Comparison of ENCODE assay signal across 9 cellular contexts in the genomic region with DNA sequence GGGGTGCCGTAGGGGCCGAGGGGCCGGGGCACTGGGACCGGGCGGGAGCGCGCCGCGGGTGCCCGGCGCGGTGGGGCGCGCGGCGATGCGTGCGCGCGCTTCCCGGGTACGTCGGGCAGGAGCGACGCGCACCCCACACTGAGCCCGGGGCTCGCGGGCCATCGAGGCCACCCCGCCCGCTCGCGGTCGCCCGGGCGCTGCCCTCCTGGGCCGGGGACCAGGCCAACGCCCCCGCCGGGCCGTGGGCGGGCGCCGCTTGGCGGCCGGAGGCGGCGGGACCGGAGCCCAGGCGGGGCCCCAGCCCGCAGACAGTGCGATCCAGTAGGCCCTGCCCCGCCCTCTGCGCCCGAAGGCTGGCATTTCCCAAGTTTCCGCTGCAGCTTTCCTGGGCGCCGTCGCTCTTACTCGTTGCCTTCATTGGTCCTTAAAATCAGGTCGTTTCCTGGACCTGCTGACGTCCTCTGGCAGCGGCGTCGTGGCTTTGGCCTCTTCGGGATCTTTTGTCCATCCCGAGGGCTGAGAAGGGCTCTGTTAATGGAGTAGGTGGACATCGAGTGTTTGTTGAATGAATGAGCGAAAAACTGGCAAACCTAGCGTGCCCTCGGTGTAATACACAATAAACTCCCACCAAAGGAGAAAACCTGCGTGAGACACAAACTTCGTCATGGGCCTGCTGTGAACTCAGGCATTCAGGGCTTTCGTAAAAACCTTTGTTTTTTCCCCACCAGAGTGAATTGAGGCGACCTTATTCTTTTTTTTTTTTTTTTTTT. TPM values are rescaled to one million over a fixed set of nuclear protein-coding genes. Genes with fewer than 3 reads are reported as not detected.
DNase-seq lines count a peak whose midpoint lies in the region; FAIRE-seq and TF ChIP-seq lines count a peak whose summit lies in the region.
"Had no signal": no experiment of that assay in that cellular context is flagged by ENCODE, and none has a peak within 500 bp of the region (broad histone marks: within the 10 kb centered on the region; RNA-seq: fewer than 3 reads in every experiment).

No MANE protein-coding gene starts in this region.

- peak overlapping the region; percentile 76 for H3K4me3 ChIP-seq in A673 (ENCODE audit: low read depth, low read length, poor library complexity, severe bottlenecking)
- H3K4me3 ChIP-seq in epithelial cell of proximal tubule (ENCODE audit: low read depth, low read length), result peak overlapping the region; percentile 63
- H3K4me3 ChIP-seq in mesodermal cell (ENCODE audit: extremely low read depth, insufficient read depth, low read length, poor library complexity, severe bottlenecking), result peak overlapping the region; percentile 52
- peak overlapping the region; percentile 72 for H3K4me3 ChIP-seq in urinary bladder (ENCODE audit: low read depth, low read length)
- H3K4me3 ChIP-seq: GM12878 had no signal

- no peak for FAIRE-seq in GM19239 (lab: Jason Lieb, UNC)
- FAIRE-seq: GM12878 had no signal

- CTCF ChIA-PET in A673 (lab: Charles Lee), result no interaction called here

- TF ChIP-seq CTCF in A673 (conservative IDR thresholded peaks at IDR 0.05; ENCODE audit: low read depth, low read length), result no peak
- peak; percentile 50 for TF ChIP-seq CTCF in HFFc6 (IDR thresholded peaks at IDR 0.05)
- peak; percentile 63 for TF ChIP-seq CTCF in VCaP (conservative IDR thresholded peaks at IDR 0.05)
- TF ChIP-seq CTCF in epithelial cell of proximal tubule (conservative IDR thresholded peaks at IDR 0.05; ENCODE audit: low read depth, low read length), result peak; percentile 6

- H3K4me1 Mint-ChIP-seq in HFFc6 (ENCODE audit: low read depth), result peaks cover 65% of the 10 kb centered on the region

- H3K27me3 Mint-ChIP-seq in HFFc6 (ENCODE audit: insufficient read depth), result peaks cover 2% of the 10 kb centered on the region

- peaks cover 38% of the 10 kb centered on the region for H3K36me3 Mint-ChIP-seq in HFFc6 (ENCODE audit: low read depth)

- POLR2A ChIA-PET in A673 (lab: Charles Lee; ENCODE audit: low non-redundant PET), result no interaction called here

- intact Hi-C loops in A673 (cut with micrococcal nuclease; ENCODE audit: unreplicated experiment), result no loop called here

- H3K9me3 ChIP-seq in A673 (ENCODE audit: low read depth, low read length, poor library complexity, severe bottlenecking) (no peaks in the 10 kb centered on the region), mesodermal cell (ENCODE audit: control insufficient read depth, low read length) (peaks cover 8% of the 10 kb centered on the region)

- H3K27ac Mint-ChIP-seq in HFFc6, result peak overlapping the region; percentile 99

- no peaks in the 10 kb centered on the region for H3K9me3 Mint-ChIP-seq in HFFc6

- WGBS in mesodermal cell (ENCODE audit: insufficient coverage in 2 of 2), 2 experiments, result 3 to 4% methylated on average over 47 to 52 of the region's 76 CpGs
- WGBS in urinary bladder, result 2% methylated on average over 76 of the region's 76 CpGs

- H3K27me3 ChIP-seq in A673 (replicated peaks; ENCODE audit: insufficient read depth, low read depth, low read length, poor library complexity), result no peaks in the 10 kb centered on the region

- H3K27ac ChIP-seq in A673 (ENCODE audit: low read depth, low read length, poor library complexity, severe bottlenecking) (peak overlapping the region; percentile 81), VCaP (peak overlapping the region; percentile 97), mesodermal cell (ENCODE audit: low read depth, low read length, severe bottlenecking) (peak overlapping the region; percentile 99), urinary bladder (ENCODE audit: low read depth) (peak overlapping the region; percentile 95)

- BruUV-seq in A673 (replicated peaks; lab: Mats Ljungman, UMichigan), result no TSS peak

- peak overlapping the region; percentile 99 for H3K4me3 Mint-ChIP-seq in HFFc6

- H3K36me3 ChIP-seq in A673 (ENCODE audit: insufficient read depth, low read length, poor library complexity, severe bottlenecking) (no peaks in the 10 kb centered on the region), mesodermal cell (ENCODE audit: control insufficient read depth, insufficient read depth, low read length) (peaks cover 37% of the 10 kb centered on the region), urinary bladder (ENCODE audit: insufficient read depth) (no peaks in the 10 kb centered on the region)

- DNase-seq in A673 (ENCODE audit: low spot score), result peak; percentile 76
- peak; percentile 83 for DNase-seq in HFFc6
- DNase-seq in epithelial cell of proximal tubule (ENCODE audit: low read depth), result peak; percentile 25
- no peak for DNase-seq in KG1 (lab: John Stamatoyannopoulos, UW)
- no peak for DNase-seq in GM19239 (ENCODE audit: insufficient read length, low spot score)

- no peaks in the 10 kb centered on the region for H3K4me1 ChIP-seq in A673 (ENCODE audit: insufficient read depth, low read length, poor library complexity, severe bottlenecking)
- peaks cover 11% of the 10 kb centered on the region for H3K4me1 ChIP-seq in mesodermal cell (ENCODE audit: control insufficient read depth, insufficient read depth, low read length, poor library complexity, severe bottlenecking)
- H3K4me1 ChIP-seq in urinary bladder (ENCODE audit: insufficient read depth), result no peaks in the 10 kb centered on the region

RNA-seq across cellular contexts. Expression of gene PARVA, which starts 0.6 kb away (rescaled TPM):
- total RNA-seq in A673 (2021) (15.2 and 17.4 TPM in 2 replicates), epithelial cell of proximal tubule (30.2 and 32.6 TPM in 2 replicates), urinary bladder (69.8 TPM)
- 100 to 1,000 TPM; 150 to 237 (median 184) TPM for total RNA-seq in HFFc6 (2021; fragmentation: NEBNext Ultra II Directional; extraction: Animal tissue kit (Norgen Biotek cat#: 25700))
- polyA plus RNA-seq in mesodermal cell (2013, experiment 1 of 2), result 62.0 TPM
- polyA plus RNA-seq in mesodermal cell (2013, experiment 2 of 2), result 63.3 TPM
- 128 TPM for polyA plus RNA-seq in urinary bladder

Comparison
In these comparisons a context has a peak if more than half of its experiments do, and no peak if none do; other contexts are left out.
1. DNase-seq: peak in A673 (single experiment), HFFc6 (single experiment) and epithelial cell of proximal tubule (single experiment); none in KG1 (single experiment) and GM19239 (single experiment).
2. Peak in every context shown above with its lines, with median percentiles within 50 percentile points of each other: H3K27ac ChIP-seq and H3K4me3 ChIP-seq.